ENCODE assay signal across 16 cellular contexts in genomic region chr1:174225499-174226204, GRCh38.
DNase-seq lines count a peak whose midpoint lies in the region; ATAC-seq and TF ChIP-seq lines count a peak whose summit lies in the region.
"Had no signal": no experiment of that assay in that cellular context is flagged by ENCODE, and none has a peak within 500 bp of the region (broad histone marks: within the 10 kb centered on the region; RNA-seq: fewer than 3 reads in every experiment).

No MANE protein-coding gene starts in this region.

- H3K27ac Mint-ChIP-seq in glutamatergic neuron (ENCODE audit: unreplicated experiment), result no peak overlapping the region
- no peak overlapping the region for H3K27ac Mint-ChIP-seq in Calu3 (ENCODE audit: unreplicated experiment)
- H3K27ac Mint-ChIP-seq: brain had no signal

- peak; percentile 33 for DNase-seq in GM10266 (ENCODE audit: extremely low spot score)
- no peak for DNase-seq in Panc1 (ENCODE audit: low read depth, low spot score)
- no peak for DNase-seq in glutamatergic neuron
- no peak for DNase-seq in mesenteric fat pad (ENCODE audit: low spot score)
- no peak for DNase-seq in GM13976 (ENCODE audit: low spot score)
- no peak for DNase-seq in Calu3
- DNase-seq: activated naive CD4-positive, alpha-beta T cell treated with Interleukin-2 at 50 U/mL for 16 hours; H9; NCI-H1048; NCI-H2171; pancreas; SIG-M5 had no signal

- H3K27ac ChIP-seq in Panc1 (ENCODE audit: low read length), result no peak overlapping the region
- H3K27ac ChIP-seq: pancreas had no signal

- CTCF ChIA-PET in Panc1 (lab: Charles Lee) (no interaction called here), Calu3 (lab: Charles Lee) (no interaction called here)

- no peak for TF ChIP-seq CTCF in GM10266 (IDR thresholded peaks at IDR 0.05; ENCODE audit: control insufficient read depth, insufficient read depth, low read depth, missing control alignments)
- no peak for TF ChIP-seq CTCF in Panc1 (IDR thresholded peaks at IDR 0.05)
- no peak for TF ChIP-seq CTCF in glutamatergic neuron (IDR thresholded peaks at IDR 0.05; ENCODE audit: partially characterized antibody, unreplicated experiment)
- TF ChIP-seq CTCF in GM13976 (IDR thresholded peaks at IDR 0.05; ENCODE audit: borderline replicate concordance, control extremely low read depth, extremely low read depth, insufficient read depth, missing control alignments), result no peak
- no peak for TF ChIP-seq CTCF in Calu3 (IDR thresholded peaks at IDR 0.05; ENCODE audit: unreplicated experiment)

- intact Hi-C loops in Panc1 (cut with micrococcal nuclease; ENCODE audit: unreplicated experiment) (no loop called here), Calu3 (cut with micrococcal nuclease; ENCODE audit: unreplicated experiment) (no loop called here)

- in situ Hi-C loops in Panc1 (cut with HindIII; ENCODE audit: low pct_unique_long_range_greater_than_20kb, low sequenced_read_pairs) (no loop called here), GM13976 (cut with MboI; ENCODE audit: low sequenced_read_pairs, unreplicated experiment) (no loop called here)

- POLR2A ChIA-PET in Panc1 (lab: Charles Lee), result no interaction called here

- no peaks in the 10 kb centered on the region for H3K36me3 ChIP-seq in Panc1 (ENCODE audit: control insufficient read depth, insufficient read depth, low read length)
- H3K36me3 ChIP-seq: pancreas had no signal

- BruUV-seq in Panc1 (replicated peaks; lab: Mats Ljungman, UMichigan) (TSS peak; percentile 57), Calu3 (replicated peaks; lab: Mats Ljungman, UMichigan) (no TSS peak)

- H3K27me3 ChIP-seq in Panc1 (ENCODE audit: control insufficient read depth, insufficient read depth, low read length), result no peaks in the 10 kb centered on the region
- H3K27me3 ChIP-seq: pancreas had no signal

- H3K9me3 Mint-ChIP-seq in glutamatergic neuron (ENCODE audit: unreplicated experiment) (no peaks in the 10 kb centered on the region), Calu3 (ENCODE audit: low read depth, unreplicated experiment) (peaks cover 4% of the 10 kb centered on the region)

- H3K27me3 Mint-ChIP-seq in glutamatergic neuron (ENCODE audit: unreplicated experiment) (no peaks in the 10 kb centered on the region), Calu3 (ENCODE audit: unreplicated experiment) (no peaks in the 10 kb centered on the region)
- H3K27me3 Mint-ChIP-seq: brain had no signal

- peaks cover 5% of the 10 kb centered on the region for H3K36me3 Mint-ChIP-seq in glutamatergic neuron (ENCODE audit: unreplicated experiment)
- no peaks in the 10 kb centered on the region for H3K36me3 Mint-ChIP-seq in Calu3 (ENCODE audit: insufficient read depth, unreplicated experiment)

- peaks cover 4% of the 10 kb centered on the region; the same call in 1 of the 2 replicates for H3K9me3 ChIP-seq in Panc1 (ENCODE audit: control insufficient read depth, insufficient read depth, low read depth, low read length)
- H3K9me3 ChIP-seq: pancreas had no signal

- no peaks in the 10 kb centered on the region for H3K4me1 ChIP-seq in Panc1 (ENCODE audit: control insufficient read depth, insufficient read depth, low read length)
- H3K4me1 ChIP-seq: pancreas had no signal

- no peaks in the 10 kb centered on the region for H3K4me1 Mint-ChIP-seq in glutamatergic neuron (ENCODE audit: low read depth, unreplicated experiment)
- no peaks in the 10 kb centered on the region for H3K4me1 Mint-ChIP-seq in Calu3 (ENCODE audit: low read depth, unreplicated experiment)
- H3K4me1 Mint-ChIP-seq: brain, H9 had no signal

- no peak overlapping the region for H3K4me3 ChIP-seq in Panc1 (ENCODE audit: low read depth in 2 of 2, low read length in 2 of 2)
- H3K4me3 ChIP-seq: pancreas, smooth muscle cell had no signal

- ATAC-seq in GM19324 (IDR thresholded peaks at IDR 0.05; ENCODE audit: low FRiP score, unreplicated experiment) (peak; percentile 56), HG02852 (IDR thresholded peaks at IDR 0.05; ENCODE audit: unreplicated experiment) (peak; percentile 57), Panc1 (no peak)
- ATAC-seq: pancreas had no signal

- no peak overlapping the region for H3K4me3 Mint-ChIP-seq in glutamatergic neuron (ENCODE audit: unreplicated experiment)
- H3K4me3 Mint-ChIP-seq in Calu3 (ENCODE audit: low read depth, unreplicated experiment), result no peak overlapping the region
- H3K4me3 Mint-ChIP-seq: brain, H9 had no signal
